Comparison of ENCODE assay signal across 15 cellular contexts in the genomic region with DNA sequence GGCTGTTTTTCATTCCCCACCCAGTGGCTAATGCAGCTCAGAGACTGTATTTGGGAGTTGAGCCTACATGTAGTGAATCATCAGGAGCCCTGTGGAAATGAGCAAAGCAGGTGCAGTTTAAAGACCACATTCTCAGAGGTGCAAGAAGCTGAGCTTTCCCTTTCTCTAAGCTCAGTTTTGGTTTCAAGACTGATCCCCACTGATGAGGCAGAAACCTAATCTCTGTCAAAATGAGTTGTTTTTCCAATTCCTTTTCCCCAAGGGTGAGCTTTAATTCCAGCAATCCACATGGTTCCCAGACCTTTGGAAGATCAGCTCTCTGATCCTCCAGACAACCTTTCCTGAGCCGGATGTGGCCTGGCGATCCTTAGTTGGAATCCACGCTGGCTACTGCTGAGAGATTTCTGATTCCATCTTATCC.
DNase-seq lines count a peak whose midpoint lies in the region; ATAC-seq and TF ChIP-seq lines count a peak whose summit lies in the region.
"Had no signal": no experiment of that assay in that cellular context is flagged by ENCODE, and none has a peak within 500 bp of the region (broad histone marks: within the 10 kb centered on the region; RNA-seq: fewer than 3 reads in every experiment).

No MANE protein-coding gene starts in this region.

- H3K36me3 ChIP-seq in DND-41 (ENCODE audit: insufficient read depth, low read length) (no peaks in the 10 kb centered on the region), GM23338 (ENCODE audit: insufficient read depth) (no peaks in the 10 kb centered on the region), MM.1S (replicated peaks; ENCODE audit: insufficient read depth, low read length) (no peaks in the 10 kb centered on the region), tibial nerve (no peaks in the 10 kb centered on the region)
- H3K36me3 ChIP-seq: ascending aorta had no signal

- TF ChIP-seq CTCF in DND-41 (IDR thresholded peaks at IDR 0.05; ENCODE audit: borderline replicate concordance, extremely low read depth, low read length, poor library complexity, severe bottlenecking), result no peak
- TF ChIP-seq CTCF in GM23338 (conservative IDR thresholded peaks at IDR 0.05; ENCODE audit: low read depth in 2 of 2), result no peak
- no peak for TF ChIP-seq CTCF in MM.1S (IDR thresholded peaks at IDR 0.05; ENCODE audit: low read length)
- TF ChIP-seq CTCF in tibial nerve (IDR thresholded peaks at IDR 0.05), result no peak

- H3K27me3 Mint-ChIP-seq in GM23338 (ENCODE audit: insufficient read depth, low read depth, poor library complexity), result no peaks in the 10 kb centered on the region
- H3K27me3 Mint-ChIP-seq: activated B cell treated with CpG ODN at 0.5 μM for 24 hours had no signal

- H3K79me2 ChIP-seq in DND-41 (ENCODE audit: insufficient read depth, low read length) (no peaks in the 10 kb centered on the region), GM23338 (replicated peaks; ENCODE audit: insufficient read depth) (no peaks in the 10 kb centered on the region), MM.1S (ENCODE audit: low read length) (no peaks in the 10 kb centered on the region)

- no peaks in the 10 kb centered on the region for H3K9me3 ChIP-seq in DND-41 (ENCODE audit: insufficient read depth, low read length, severe bottlenecking)
- no peaks in the 10 kb centered on the region for H3K9me3 ChIP-seq in MM.1S (replicated peaks; ENCODE audit: insufficient read depth, low read length)
- no peaks in the 10 kb centered on the region for H3K9me3 ChIP-seq in tibial nerve
- H3K9me3 ChIP-seq: ascending aorta had no signal

- peak overlapping the region; percentile 90 for H3K27ac ChIP-seq in DND-41 (ENCODE audit: low read length)
- no peak overlapping the region for H3K27ac ChIP-seq in GM23338 (ENCODE audit: low read depth)
- no peak overlapping the region for H3K27ac ChIP-seq in MM.1S (ENCODE audit: low read length)
- no peak overlapping the region for H3K27ac ChIP-seq in tibial nerve
- H3K27ac ChIP-seq: ascending aorta, foreskin keratinocyte had no signal

- no peak overlapping the region for H3K4me3 Mint-ChIP-seq in GM23338
- H3K4me3 Mint-ChIP-seq: activated B cell treated with CpG ODN at 0.5 μM for 24 hours had no signal

- H3K27ac Mint-ChIP-seq in GM23338, result no peak overlapping the region

- 60 to 74% methylated on average over 3 of the region's 3 CpGs for WGBS in tibial nerve, 2 donors

- peaks cover 29% of the 10 kb centered on the region for H3K4me1 Mint-ChIP-seq in GM23338

- H3K27me3 ChIP-seq in DND-41 (ENCODE audit: insufficient read depth, low read length, poor library complexity) (no peaks in the 10 kb centered on the region), GM23338 (ENCODE audit: insufficient read depth) (no peaks in the 10 kb centered on the region), MM.1S (replicated peaks; ENCODE audit: insufficient read depth, low read length) (peaks cover 5% of the 10 kb centered on the region), tibial nerve (no peaks in the 10 kb centered on the region)
- H3K27me3 ChIP-seq: ascending aorta, foreskin keratinocyte had no signal

- H3K4me2 ChIP-seq in DND-41 (ENCODE audit: insufficient read depth, low read length) (no peak overlapping the region), GM23338 (no peak overlapping the region), MM.1S (ENCODE audit: low read depth, low read length) (peak overlapping the region; percentile 11; the same call in 1 of the 2 replicates)

- H2AFZ ChIP-seq in DND-41 (ENCODE audit: low read depth, low read length) (no peak overlapping the region), GM23338 (peak overlapping the region; percentile 47; the same call in 1 of the 2 replicates), MM.1S (ENCODE audit: low read length) (no peak overlapping the region)

- no peaks in the 10 kb centered on the region for H4K20me1 ChIP-seq in DND-41 (ENCODE audit: insufficient read depth, low read length)
- H4K20me1 ChIP-seq in GM23338 (replicated peaks; ENCODE audit: insufficient read depth), result no peaks in the 10 kb centered on the region
- no peaks in the 10 kb centered on the region for H4K20me1 ChIP-seq in MM.1S (ENCODE audit: insufficient read depth, low read length)

- H3K4me1 ChIP-seq in DND-41 (ENCODE audit: insufficient read depth, low read length), result peaks cover 45% of the 10 kb centered on the region
- peaks cover 12% of the 10 kb centered on the region for H3K4me1 ChIP-seq in GM23338 (ENCODE audit: insufficient read depth)
- peaks cover 15% of the 10 kb centered on the region for H3K4me1 ChIP-seq in MM.1S (ENCODE audit: low read length)
- no peaks in the 10 kb centered on the region for H3K4me1 ChIP-seq in tibial nerve
- H3K4me1 ChIP-seq: ascending aorta, foreskin keratinocyte had no signal

- no peak overlapping the region for H3K9ac ChIP-seq in DND-41 (ENCODE audit: low read depth, low read length)
- no peak overlapping the region for H3K9ac ChIP-seq in MM.1S (ENCODE audit: low read length)

- DNase-seq in DND-41 (peak; percentile 16), GM23338 (ENCODE audit: low spot score) (no peak), MM.1S (peak; percentile 70), tibial nerve (ENCODE audit: low spot score in 2 of 2) (no peak)
- DNase-seq: activated B cell treated with CpG ODN at 0.5 μM for 24 hours; activated naive CD4-positive, alpha-beta T cell; foreskin keratinocyte; NCI-H187 treated with DMSO at 0.1 percent for 48 hours; NCI-H510A; stimulated activated naive CD4-positive, alpha-beta T cell treated with Interleukin-2 at 50 U/mL for 16 hours had no signal

- no peak for TF ChIP-seq POLR2A in tibial nerve (IDR thresholded peaks at IDR 0.05)

- H3F3A ChIP-seq in GM23338 (replicated peaks; ENCODE audit: low read depth), result no peaks in the 10 kb centered on the region
- H3F3A ChIP-seq in MM.1S (ENCODE audit: insufficient read depth, low read length), result 0 out of 2 replicates have a peak, but pooled peaks cover 5% of the 10 kb centered on the region

- H3K9me2 ChIP-seq in GM23338 (ENCODE audit: insufficient read depth) (peaks cover under 1% of the 10 kb centered on the region; the same call in 1 of the 2 replicates), MM.1S (replicated peaks; ENCODE audit: insufficient read depth, low read length) (no peaks in the 10 kb centered on the region)

- TF ChIP-seq EP300 in tibial nerve (IDR thresholded peaks at IDR 0.05), result no peak

- no peaks in the 10 kb centered on the region for H3K9me3 Mint-ChIP-seq in GM23338
- H3K9me3 Mint-ChIP-seq: activated B cell treated with CpG ODN at 0.5 μM for 24 hours had no signal

- H3K4me3 ChIP-seq in DND-41 (ENCODE audit: low read depth in 1 of 2, low read length in 2 of 2) (no peak overlapping the region), GM23338 (no peak overlapping the region), MM.1S (ENCODE audit: low read length) (no peak overlapping the region), tibial nerve (no peak overlapping the region)
- H3K4me3 ChIP-seq: ascending aorta had no signal

- ATAC-seq in DND-41 (ENCODE audit: insufficient read depth, low read depth) (peak; percentile 29; the same call in 2 of the 3 replicates), GM18909 (IDR thresholded peaks at IDR 0.05; ENCODE audit: poor library complexity, unreplicated experiment) (peak; percentile 55), GM23338 (no peak), GM21447 (IDR thresholded peaks at IDR 0.05; ENCODE audit: unreplicated experiment) (no peak), GM21786 (IDR thresholded peaks at IDR 0.05; ENCODE audit: unreplicated experiment) (no peak), HG02610 (IDR thresholded peaks at IDR 0.05; ENCODE audit: unreplicated experiment) (no peak)
- ATAC-seq: foreskin keratinocyte had no signal

- no peaks in the 10 kb centered on the region for H3K36me3 Mint-ChIP-seq in GM23338 (ENCODE audit: low read depth)

TF ChIP-seq in GM23338, 12 proteins besides CTCF, POLR2A, EP300 and RAD21:
- TF ChIP-seq NANOG (IDR thresholded peaks at IDR 0.05; ENCODE audit: borderline replicate concordance), result no peak
- TF ChIP-seq, protein P1, sequence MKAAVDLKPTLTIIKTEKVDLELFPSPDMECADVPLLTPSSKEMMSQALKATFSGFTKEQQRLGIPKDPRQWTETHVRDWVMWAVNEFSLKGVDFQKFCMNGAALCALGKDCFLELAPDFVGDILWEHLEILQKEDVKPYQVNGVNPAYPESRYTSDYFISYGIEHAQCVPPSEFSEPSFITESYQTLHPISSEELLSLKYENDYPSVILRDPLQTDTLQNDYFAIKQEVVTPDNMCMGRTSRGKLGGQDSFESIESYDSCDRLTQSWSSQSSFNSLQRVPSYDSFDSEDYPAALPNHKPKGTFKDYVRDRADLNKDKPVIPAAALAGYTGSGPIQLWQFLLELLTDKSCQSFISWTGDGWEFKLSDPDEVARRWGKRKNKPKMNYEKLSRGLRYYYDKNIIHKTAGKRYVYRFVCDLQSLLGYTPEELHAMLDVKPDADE (IDR thresholded peaks at IDR 0.05), result no peak
- TF ChIP-seq ZNF331 (CRISPR knock-in tag; IDR thresholded peaks at IDR 0.05; ENCODE audit: low read depth), result no peak
- TF ChIP-seq, protein P2, sequence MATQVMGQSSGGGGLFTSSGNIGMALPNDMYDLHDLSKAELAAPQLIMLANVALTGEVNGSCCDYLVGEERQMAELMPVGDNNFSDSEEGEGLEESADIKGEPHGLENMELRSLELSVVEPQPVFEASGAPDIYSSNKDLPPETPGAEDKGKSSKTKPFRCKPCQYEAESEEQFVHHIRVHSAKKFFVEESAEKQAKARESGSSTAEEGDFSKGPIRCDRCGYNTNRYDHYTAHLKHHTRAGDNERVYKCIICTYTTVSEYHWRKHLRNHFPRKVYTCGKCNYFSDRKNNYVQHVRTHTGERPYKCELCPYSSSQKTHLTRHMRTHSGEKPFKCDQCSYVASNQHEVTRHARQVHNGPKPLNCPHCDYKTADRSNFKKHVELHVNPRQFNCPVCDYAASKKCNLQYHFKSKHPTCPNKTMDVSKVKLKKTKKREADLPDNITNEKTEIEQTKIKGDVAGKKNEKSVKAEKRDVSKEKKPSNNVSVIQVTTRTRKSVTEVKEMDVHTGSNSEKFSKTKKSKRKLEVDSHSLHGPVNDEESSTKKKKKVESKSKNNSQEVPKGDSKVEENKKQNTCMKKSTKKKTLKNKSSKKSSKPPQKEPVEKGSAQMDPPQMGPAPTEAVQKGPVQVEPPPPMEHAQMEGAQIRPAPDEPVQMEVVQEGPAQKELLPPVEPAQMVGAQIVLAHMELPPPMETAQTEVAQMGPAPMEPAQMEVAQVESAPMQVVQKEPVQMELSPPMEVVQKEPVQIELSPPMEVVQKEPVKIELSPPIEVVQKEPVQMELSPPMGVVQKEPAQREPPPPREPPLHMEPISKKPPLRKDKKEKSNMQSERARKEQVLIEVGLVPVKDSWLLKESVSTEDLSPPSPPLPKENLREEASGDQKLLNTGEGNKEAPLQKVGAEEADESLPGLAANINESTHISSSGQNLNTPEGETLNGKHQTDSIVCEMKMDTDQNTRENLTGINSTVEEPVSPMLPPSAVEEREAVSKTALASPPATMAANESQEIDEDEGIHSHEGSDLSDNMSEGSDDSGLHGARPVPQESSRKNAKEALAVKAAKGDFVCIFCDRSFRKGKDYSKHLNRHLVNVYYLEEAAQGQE (IDR thresholded peaks at IDR 0.05; ENCODE audit: unreplicated experiment), result no peak

Comparison
In these comparisons a context has a peak if more than half of its experiments do, and no peak if none do; other contexts are left out.
1. ATAC-seq: peak in DND-41 (single experiment) and GM18909 (single experiment); none in GM23338 (single experiment), GM21447 (single experiment), GM21786 (single experiment) and HG02610 (single experiment).
2. DNase-seq: peak in DND-41 (single experiment) and MM.1S (single experiment); none in GM23338 (single experiment) and tibial nerve (0 of 2).